28 cellular contexts compared by ENCODE assay signal in the genomic region with DNA sequence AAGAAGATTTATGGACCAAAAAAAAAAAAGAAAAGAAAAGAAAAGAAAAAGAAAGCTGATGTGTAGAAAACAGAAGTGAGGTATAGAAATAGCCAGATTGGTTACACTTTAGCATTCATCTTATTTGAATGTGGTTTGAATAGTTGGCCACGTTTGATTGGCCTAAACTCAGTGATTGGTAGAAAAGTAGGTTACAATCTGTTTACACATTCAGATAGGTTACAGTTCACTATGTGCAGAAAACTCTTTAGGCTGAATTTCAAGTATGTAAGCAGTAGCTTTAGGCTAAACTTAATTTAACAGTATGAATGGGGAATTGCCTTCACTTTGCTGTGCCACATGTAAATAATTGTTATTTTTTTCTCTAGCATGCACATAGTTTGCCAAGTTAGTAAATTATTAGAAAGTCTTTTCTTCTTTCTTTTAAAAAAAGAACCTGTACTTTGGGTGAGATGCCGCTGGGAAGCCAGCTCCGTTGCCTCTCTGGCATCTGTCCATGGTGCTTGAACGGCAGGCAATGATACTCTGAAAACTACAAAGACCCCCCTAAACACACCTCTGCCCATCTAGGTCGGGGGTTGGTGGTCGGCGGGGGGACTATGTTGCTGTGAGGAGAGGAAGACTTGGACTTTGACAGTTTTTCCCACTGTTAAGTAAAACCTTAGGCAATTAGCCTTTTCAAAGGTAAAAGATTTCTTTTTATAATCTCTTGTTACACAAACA.
DNase-seq lines count a peak whose midpoint lies in the region; ATAC-seq and TF ChIP-seq lines count a peak whose summit lies in the region.
"Had no signal": no experiment of that assay in that cellular context is flagged by ENCODE, and none has a peak within 500 bp of the region (broad histone marks: within the 10 kb centered on the region; RNA-seq: fewer than 3 reads in every experiment).

No MANE protein-coding gene starts in this region.

- H3K4me3 ChIP-seq in GM23338 (no peak overlapping the region), PC-3 (ENCODE audit: low read length) (no peak overlapping the region), mesendoderm (ENCODE audit: low read length) (no peak overlapping the region)
- H3K4me3 ChIP-seq: esophagus squamous epithelium, gastrocnemius medialis, skin epidermis, thyroid gland, vagina had no signal

- no peaks in the 10 kb centered on the region for H3K9me3 ChIP-seq in PC-3 (ENCODE audit: low read length)
- H3K9me3 ChIP-seq: BE2C, esophagus squamous epithelium, gastrocnemius medialis, thyroid gland, vagina had no signal

- H3K9me2 ChIP-seq in GM23338 (ENCODE audit: insufficient read depth) = no peaks in the 10 kb centered on the region
- H3K9me2 ChIP-seq in PC-3 (replicated peaks; ENCODE audit: low read length) = no peaks in the 10 kb centered on the region

- H3K9ac ChIP-seq in PC-3 (ENCODE audit: low read length) (no peak overlapping the region), mesendoderm (ENCODE audit: low read length) (no peak overlapping the region)

- H4K20me1 ChIP-seq in GM23338 (replicated peaks; ENCODE audit: insufficient read depth) = no peaks in the 10 kb centered on the region
- no peaks in the 10 kb centered on the region for H4K20me1 ChIP-seq in PC-3 (ENCODE audit: low read length)

- H3F3A ChIP-seq in GM23338 (replicated peaks; ENCODE audit: low read depth) = no peaks in the 10 kb centered on the region
- H3F3A ChIP-seq in PC-3 (ENCODE audit: low read length, unreplicated experiment) = no peaks in the 10 kb centered on the region

- no peak overlapping the region for H3K56ac ChIP-seq in mesendoderm (ENCODE audit: low read length)

- H3K23ac ChIP-seq in mesendoderm (ENCODE audit: low read length) = no peak overlapping the region

- H3K4me3 Mint-ChIP-seq in GM23338 (no peak overlapping the region), endothelial cell (ENCODE audit: unreplicated experiment) (no peak overlapping the region)
- H3K4me3 Mint-ChIP-seq: activated B cell treated with CpG ODN at 0.5 μM for 24 hours; activated naive CD4-positive, alpha-beta T cell treated with anti-CD3 and anti-CD28 coated beads for 36 hours; activated T-helper 1 cell treated with anti-CD3 and anti-CD28 coated beads, Interleukin-12 subunit alpha, Interleukin-12 subunit beta, Interleukin-2, Interleukin-4 antibody, amounts not matched to agents 30 ng/mL and 10 ng/mL and 1 ng/mL, durations not matched to agents 14 hours and 24 hours and 36 hours; natural killer cell; stimulated activated naive CD8-positive, alpha-beta T cell treated with anti-CD3 and anti-CD28 coated beads, Interleukin-15, Interleukin-2, amounts not matched to agents 100 ng/mL and 50 ng/mL, for 24 hours had no signal

- CTCF ChIA-PET in PC-3 (lab: Charles Lee) = interaction anchor here (0.6 kb wide), 1 partner anchor 26 kb away, joined by 5 read pairs; no protein-coding TSS in a partner anchor

- BruUV-seq in PC-3 (replicated peaks; lab: Mats Ljungman, UMichigan) = no TSS peak

- H3K9me3 Mint-ChIP-seq in GM23338 = no peaks in the 10 kb centered on the region
- H3K9me3 Mint-ChIP-seq in endothelial cell (ENCODE audit: unreplicated experiment) = no peaks in the 10 kb centered on the region
- H3K9me3 Mint-ChIP-seq: activated B cell treated with CpG ODN at 0.5 μM for 24 hours; activated naive CD4-positive, alpha-beta T cell treated with anti-CD3 and anti-CD28 coated beads for 36 hours; activated T-helper 1 cell treated with anti-CD3 and anti-CD28 coated beads, Interleukin-12 subunit alpha, Interleukin-12 subunit beta, Interleukin-2, Interleukin-4 antibody, amounts not matched to agents 30 ng/mL and 10 ng/mL and 1 ng/mL, durations not matched to agents 14 hours and 24 hours and 36 hours; natural killer cell; stimulated activated naive CD8-positive, alpha-beta T cell treated with anti-CD3 and anti-CD28 coated beads, Interleukin-15, Interleukin-2, amounts not matched to agents 100 ng/mL and 50 ng/mL, for 24 hours had no signal

- WGBS in mesendoderm (ENCODE audit: extremely low coverage, insufficient coverage, low lambda C conversion rate) = no CpG with 5 or more reads among the region's 7 CpGs

- H3K79me1 ChIP-seq in mesendoderm (ENCODE audit: low read length) = no peaks in the 10 kb centered on the region

- no peak overlapping the region for H2AK5ac ChIP-seq in mesendoderm (ENCODE audit: low read length)

- no peak overlapping the region for H4K8ac ChIP-seq in mesendoderm (ENCODE audit: low read depth, low read length)

- no peak overlapping the region for H4K5ac ChIP-seq in mesendoderm (ENCODE audit: low read length)

- H3K27me3 ChIP-seq in GM23338 (ENCODE audit: insufficient read depth) (no peaks in the 10 kb centered on the region), PC-3 (ENCODE audit: low read length) (no peaks in the 10 kb centered on the region), mesendoderm (ENCODE audit: insufficient read depth, low read length, poor library complexity) (no peaks in the 10 kb centered on the region)
- H3K27me3 ChIP-seq: BE2C, esophagus squamous epithelium, gastrocnemius medialis, thyroid gland, vagina had no signal

- TF ChIP-seq CTCF in GM23338 (conservative IDR thresholded peaks at IDR 0.05; ENCODE audit: low read depth in 2 of 2) (no peak), PC-3 (conservative IDR thresholded peaks at IDR 0.05; ENCODE audit: low read depth, low read length) (no peak), endothelial cell (IDR thresholded peaks at IDR 0.05; ENCODE audit: unreplicated experiment) (no peak)

- no peak overlapping the region for H3K27ac ChIP-seq in GM23338 (ENCODE audit: low read depth)
- peak overlapping the region; percentile 11; the same call in 1 of the 2 replicates for H3K27ac ChIP-seq in PC-3 (ENCODE audit: low read length)
- H3K27ac ChIP-seq in mesendoderm (ENCODE audit: low read depth, low read length) = no peak overlapping the region
- H3K27ac ChIP-seq: esophagus squamous epithelium, gastrocnemius medialis, HL-60, skin epidermis, thyroid gland, vagina had no signal

- no peak overlapping the region for H3K4me2 ChIP-seq in GM23338
- H3K4me2 ChIP-seq in PC-3 (ENCODE audit: low read length) = no peak overlapping the region
- H3K4me2 ChIP-seq in mesendoderm (ENCODE audit: low read length) = no peak overlapping the region

- TF ChIP-seq POLR2A in GM18505 (IDR thresholded peaks at IDR 0.05; ENCODE audit: borderline replicate concordance, extremely low read depth, insufficient read depth, insufficient read length) = no peak

- H3K4me1 ChIP-seq in GM23338 (ENCODE audit: insufficient read depth) (peaks cover 11% of the 10 kb centered on the region), PC-3 (ENCODE audit: insufficient read depth, low read length) (peaks cover 20% of the 10 kb centered on the region), mesendoderm (ENCODE audit: control insufficient read depth, low read depth, low read length) (no peaks in the 10 kb centered on the region)
- H3K4me1 ChIP-seq: BE2C, esophagus squamous epithelium, thyroid gland, vagina had no signal

- H3K27ac Mint-ChIP-seq in GM23338 (no peak overlapping the region), endothelial cell (ENCODE audit: unreplicated experiment) (no peak overlapping the region)
- H3K27ac Mint-ChIP-seq: activated B cell treated with CpG ODN at 0.5 μM for 24 hours; activated naive CD4-positive, alpha-beta T cell treated with anti-CD3 and anti-CD28 coated beads for 36 hours; activated T-helper 1 cell treated with anti-CD3 and anti-CD28 coated beads, Interleukin-12 subunit alpha, Interleukin-12 subunit beta, Interleukin-2, Interleukin-4 antibody, amounts not matched to agents 30 ng/mL and 10 ng/mL and 1 ng/mL, durations not matched to agents 14 hours and 24 hours and 36 hours; natural killer cell; stimulated activated naive CD8-positive, alpha-beta T cell treated with anti-CD3 and anti-CD28 coated beads, Interleukin-15, Interleukin-2, amounts not matched to agents 100 ng/mL and 50 ng/mL, for 24 hours had no signal

- DNase-seq in GM23338 (ENCODE audit: low spot score) (peak; percentile 47), PC-3 (no peak), endothelial cell (ENCODE audit: low spot score) (peak; percentile 7), mesendoderm (peak; percentile 19), DMS153 (lab: John Stamatoyannopoulos, UW) (no peak), medulla oblongata (ENCODE audit: extremely low spot score) (no peak)
- DNase-seq: activated B cell treated with CpG ODN at 0.5 μM for 24 hours; DMS79 treated with DMSO at 0.1 percent for 48 hours; esophagus squamous epithelium; gastrocnemius medialis; hippocampal formation; natural killer cell; NCI-H1694 treated with DMSO at 0.1 percent for 48 hours; NCI-H510A treated with DMSO at 0.1 percent for 48 hours; NK-92 treated with Interleukin-12 subunit alpha and Interleukin-12 subunit beta, amount 100 ng/mL, for 24 hours; retina; T1000 had no signal

- POLR2A ChIA-PET in PC-3 (lab: Charles Lee; ENCODE audit: unreplicated experiment) = no interaction called here

- no peak overlapping the region for H2BK15ac ChIP-seq in mesendoderm (replicated peaks; ENCODE audit: low read depth)

- H2BK120ac ChIP-seq in mesendoderm (ENCODE audit: low read depth, low read length) = no peak overlapping the region

- H3K18ac ChIP-seq in mesendoderm (ENCODE audit: low read length) = no peak overlapping the region

- intact Hi-C loops in PC-3 (cut with micrococcal nuclease) = loop anchor here (1.0 to 10.0 kb wide), 2 partner anchors 101 to 194 kb away; no protein-coding TSS in a partner anchor

- no peak overlapping the region for H3K4ac ChIP-seq in mesendoderm (ENCODE audit: low read depth, low read length)

- H3K36me3 ChIP-seq in GM23338 (ENCODE audit: insufficient read depth) (no peaks in the 10 kb centered on the region), PC-3 (ENCODE audit: low read depth, low read length) (no peaks in the 10 kb centered on the region), mesendoderm (ENCODE audit: control insufficient read depth, insufficient read depth, low read length) (no peaks in the 10 kb centered on the region)
- H3K36me3 ChIP-seq: BE2C, esophagus squamous epithelium, gastrocnemius medialis, thyroid gland, vagina had no signal

- H3K27me3 Mint-ChIP-seq in GM23338 (ENCODE audit: insufficient read depth, low read depth, poor library complexity) = peaks cover 2% of the 10 kb centered on the region
- no peaks in the 10 kb centered on the region for H3K27me3 Mint-ChIP-seq in endothelial cell (ENCODE audit: unreplicated experiment)
- H3K27me3 Mint-ChIP-seq: activated B cell treated with CpG ODN at 0.5 μM for 24 hours; stimulated activated naive CD8-positive, alpha-beta T cell treated with anti-CD3 and anti-CD28 coated beads, Interleukin-15, Interleukin-2, amounts not matched to agents 100 ng/mL and 50 ng/mL, for 24 hours had no signal

- ATAC-seq in GM23338 (peak; percentile 80), PC-3 (no peak), GM21515 (IDR thresholded peaks at IDR 0.05; ENCODE audit: unreplicated experiment) (no peak), GM18505 (IDR thresholded peaks at IDR 0.05; ENCODE audit: unreplicated experiment) (no peak)
- ATAC-seq: gastrocnemius medialis, Panc1 had no signal

- no peak overlapping the region for H2BK5ac ChIP-seq in mesendoderm (ENCODE audit: low read length)

- no peaks in the 10 kb centered on the region for H3K36me3 Mint-ChIP-seq in GM23338 (ENCODE audit: low read depth)
- no peaks in the 10 kb centered on the region for H3K36me3 Mint-ChIP-seq in endothelial cell (ENCODE audit: low read depth, unreplicated experiment)
- H3K36me3 Mint-ChIP-seq: natural killer cell had no signal

- H2AFZ ChIP-seq in GM23338 = no peak overlapping the region
- H2AFZ ChIP-seq in PC-3 (ENCODE audit: low read length) = no peak overlapping the region

- no peaks in the 10 kb centered on the region for H3K79me2 ChIP-seq in GM23338 (replicated peaks; ENCODE audit: insufficient read depth)
- no peaks in the 10 kb centered on the region for H3K79me2 ChIP-seq in PC-3 (ENCODE audit: low read length)
- no peaks in the 10 kb centered on the region for H3K79me2 ChIP-seq in mesendoderm (ENCODE audit: control insufficient read depth, insufficient read depth, low read length)

- H3K4me1 Mint-ChIP-seq in GM23338 (peaks cover 16% of the 10 kb centered on the region), endothelial cell (ENCODE audit: unreplicated experiment) (no peaks in the 10 kb centered on the region)
- H3K4me1 Mint-ChIP-seq: activated B cell treated with CpG ODN at 0.5 μM for 24 hours, natural killer cell had no signal

Comparison
In these comparisons a context has a peak if more than half of its experiments do, and no peak if none do; other contexts are left out.
1. DNase-seq: peak in GM23338 (single experiment), endothelial cell (single experiment) and mesendoderm (single experiment); none in PC-3 (single experiment), DMS153 (single experiment) and medulla oblongata (single experiment).